Comparison of ENCODE assay signal across 16 cellular contexts in genomic region chr14:52355526-52355925, GRCh38. TPM values are rescaled to one million over a fixed set of nuclear protein-coding genes. Genes with fewer than 3 reads are reported as not detected.
A peak's percentile ranks its signal among the peaks of the same experiment; 100 is the strongest.
DNase-seq lines count a peak whose midpoint lies in the region; ATAC-seq and TF ChIP-seq lines count a peak whose summit lies in the region.
"Had no signal": no experiment of that assay in that cellular context is flagged by ENCODE, and none has a peak within 500 bp of the region (broad histone marks: within the 10 kb centered on the region; RNA-seq: fewer than 3 reads in every experiment).

No MANE protein-coding gene starts in this region.

- no peak for DNase-seq in activated naive CD8-positive, alpha-beta T cell treated with anti-CD3 and anti-CD28 coated beads, Interleukin-2, amount 50 U/mL, for 24 hours
- DNase-seq in mesothelial cell of epicardium (ENCODE audit: low spot score in 2 of 2, unreplicated experiment in 2 of 2) (no peak), NCI-H345 treated with DMSO at 0.1 percent for 48 hours (lab: John Stamatoyannopoulos, UW; ENCODE audit: unreplicated experiment) (no peak), head of caudate nucleus (no peak)
- DNase-seq: activated T-cell treated with anti-CD3 and anti-CD28 coated beads, Interleukin-2, amount 50 U/mL, for 72 hours; aorta; thyroid gland had no signal

- H3K27ac Mint-ChIP-seq in activated naive CD8-positive, alpha-beta T cell treated with anti-CD3 and anti-CD28 coated beads, Interleukin-2, amount 50 U/mL, for 24 hours, result peak overlapping the region; percentile 52
- peak overlapping the region; percentile 19 for H3K27ac Mint-ChIP-seq in mesothelial cell of epicardium
- H3K27ac Mint-ChIP-seq: activated T-cell treated with anti-CD3 and anti-CD28 coated beads, Interleukin-2, amount 50 U/mL, for 72 hours had no signal

- no peaks in the 10 kb centered on the region for H3K27me3 Mint-ChIP-seq in activated naive CD8-positive, alpha-beta T cell treated with anti-CD3 and anti-CD28 coated beads, Interleukin-2, amount 50 U/mL, for 24 hours
- peaks cover 12% of the 10 kb centered on the region for H3K27me3 Mint-ChIP-seq in mesothelial cell of epicardium (ENCODE audit: low read depth)

- peaks cover 57% of the 10 kb centered on the region for H3K4me1 Mint-ChIP-seq in activated naive CD8-positive, alpha-beta T cell treated with anti-CD3 and anti-CD28 coated beads, Interleukin-2, amount 50 U/mL, for 24 hours
- peaks cover 49% of the 10 kb centered on the region for H3K4me1 Mint-ChIP-seq in mesothelial cell of epicardium

- intact Hi-C loops in head of caudate nucleus (cut with DNase I), result no loop called here

- H3K9me3 Mint-ChIP-seq in activated naive CD8-positive, alpha-beta T cell treated with anti-CD3 and anti-CD28 coated beads, Interleukin-2, amount 50 U/mL, for 24 hours, result peaks cover 9% of the 10 kb centered on the region
- H3K9me3 Mint-ChIP-seq in mesothelial cell of epicardium, result no peaks in the 10 kb centered on the region
- H3K9me3 Mint-ChIP-seq: activated T-cell treated with anti-CD3 and anti-CD28 coated beads, Interleukin-2, amount 50 U/mL, for 72 hours had no signal

- POLR2A ChIA-PET in HEK293 (lab: Yijun Ruan, JAX), result no interaction called here

- H3K4me3 Mint-ChIP-seq in activated naive CD8-positive, alpha-beta T cell treated with anti-CD3 and anti-CD28 coated beads, Interleukin-2, amount 50 U/mL, for 24 hours, result no peak overlapping the region
- no peak overlapping the region for H3K4me3 Mint-ChIP-seq in mesothelial cell of epicardium
- H3K4me3 Mint-ChIP-seq: activated T-cell treated with anti-CD3 and anti-CD28 coated beads, Interleukin-2, amount 50 U/mL, for 72 hours had no signal

- H3K36me3 ChIP-seq in ACC112 (ENCODE audit: insufficient read depth, low read length) (no peaks in the 10 kb centered on the region), HEK293 (ENCODE audit: control insufficient read depth in 2 of 2, insufficient read depth in 1 of 2, low read length in 2 of 2) (no peaks in the 10 kb centered on the region)
- H3K36me3 ChIP-seq: prostate gland, thyroid gland had no signal

- peaks cover 52% of the 10 kb centered on the region for H3K4me1 ChIP-seq in ACC112 (ENCODE audit: control insufficient read depth, insufficient read depth, low read length, unreplicated experiment)
- H3K4me1 ChIP-seq in HEK293 (ENCODE audit: control insufficient read depth, insufficient read depth, low read length), result peaks cover 32% of the 10 kb centered on the region
- H3K4me1 ChIP-seq: prostate gland, thyroid gland had no signal

- CTCF ChIA-PET in HEK293 (lab: Yijun Ruan, JAX), result no interaction called here

- H2AFZ ChIP-seq in ACC112 (ENCODE audit: low read length, unreplicated experiment), result peak overlapping the region; percentile 95

- TF ChIP-seq CTCF in HEK293 (tag by site-specific recombination; IDR thresholded peaks at IDR 0.05), result no peak
- TF ChIP-seq CTCF in mesothelial cell of epicardium (IDR thresholded peaks at IDR 0.05; ENCODE audit: unreplicated experiment), result no peak

- H3K27me3 ChIP-seq in ACC112 (ENCODE audit: insufficient read depth, low read length), result no peaks in the 10 kb centered on the region
- H3K27me3 ChIP-seq: thyroid gland had no signal

- no peaks in the 10 kb centered on the region for H3K79me2 ChIP-seq in ACC112 (ENCODE audit: control insufficient read depth, insufficient read depth, low read length, unreplicated experiment)

- peaks cover 2% of the 10 kb centered on the region for H3K36me3 Mint-ChIP-seq in activated naive CD8-positive, alpha-beta T cell treated with anti-CD3 and anti-CD28 coated beads, Interleukin-2, amount 50 U/mL, for 24 hours (ENCODE audit: low read depth)
- H3K36me3 Mint-ChIP-seq in mesothelial cell of epicardium, result no peaks in the 10 kb centered on the region

- ATAC-seq in activated naive CD8-positive, alpha-beta T cell treated with anti-CD3 and anti-CD28 coated beads, Interleukin-2, amount 50 U/mL, for 24 hours, result no peak
- ATAC-seq in HG02610 (IDR thresholded peaks at IDR 0.05; ENCODE audit: unreplicated experiment) (no peak), GM18858 (IDR thresholded peaks at IDR 0.05; ENCODE audit: unreplicated experiment) (no peak)
- ATAC-seq: activated CD4-positive, CD25-positive, alpha-beta regulatory T cell treated with anti-CD3 and anti-CD28 coated beads, Interleukin-2, amount 50 U/mL, for 24 hours; activated T-cell treated with anti-CD3 and anti-CD28 coated beads, Interleukin-2, amount 50 U/mL, for 72 hours had no signal

- H3K9me3 ChIP-seq in HEK293 (ENCODE audit: control insufficient read depth, insufficient read depth, low read depth, low read length), result no peaks in the 10 kb centered on the region
- H3K9me3 ChIP-seq: prostate gland, thyroid gland had no signal

- H3K27ac ChIP-seq in ACC112 (ENCODE audit: low read depth, low read length) (peak overlapping the region; percentile 99), HEK293 (ENCODE audit: extremely low read depth, low read depth, low read length) (peak overlapping the region; percentile 9; the same call in 1 of the 2 replicates)
- H3K27ac ChIP-seq: HL-60, prostate gland, SK-N-MC had no signal

- peak overlapping the region; percentile 66 for H3K4me3 ChIP-seq in ACC112 (ENCODE audit: low read depth, low read length)
- H3K4me3 ChIP-seq in HEK293 (ENCODE audit: low read depth, low read length), result no peak overlapping the region
- H3K4me3 ChIP-seq: prostate gland, SK-N-MC, thyroid gland had no signal

TF ChIP-seq in HEK293, 187 proteins besides CTCF, POLR2A, EP300 and RAD21:
- TF ChIP-seq TSHZ1 (tag by site-specific recombination; IDR thresholded peaks at IDR 0.05; ENCODE audit: borderline replicate concordance) (no peak), ZNF777 (tag by site-specific recombination; IDR thresholded peaks at IDR 0.05; ENCODE audit: borderline replicate concordance) (no peak), ZBTB26 (tag by site-specific recombination; optimal IDR thresholded peaks at IDR 0.05) (no peak), ZNF785 (tag by site-specific recombination; IDR thresholded peaks at IDR 0.05) (no peak), ZNF174 (tag by site-specific recombination; IDR thresholded peaks at IDR 0.05) (no peak), ZBTB8A (tag by site-specific recombination; IDR thresholded peaks at IDR 0.05) (no peak), ZNF280D (tag by site-specific recombination; IDR thresholded peaks at IDR 0.05) (no peak), ZNF629 (tag by site-specific recombination; IDR thresholded peaks at IDR 0.05) (no peak), ZXDB (tag by site-specific recombination; IDR thresholded peaks at IDR 0.05) (no peak), BCL11B (tag by site-specific recombination; IDR thresholded peaks at IDR 0.05; ENCODE audit: low read depth) (no peak)

RNA-seq across cellular contexts. Expression of gene PTGER2, which starts 41.4 kb away (rescaled TPM):
- total RNA-seq in mesothelial cell of epicardium, result 6.6 to 7.2 TPM (median 7.1 TPM) in 3 replicates
- total RNA-seq: dermis microvascular lymphatic vessel endothelial cell had no signal
